In the genomic region with DNA sequence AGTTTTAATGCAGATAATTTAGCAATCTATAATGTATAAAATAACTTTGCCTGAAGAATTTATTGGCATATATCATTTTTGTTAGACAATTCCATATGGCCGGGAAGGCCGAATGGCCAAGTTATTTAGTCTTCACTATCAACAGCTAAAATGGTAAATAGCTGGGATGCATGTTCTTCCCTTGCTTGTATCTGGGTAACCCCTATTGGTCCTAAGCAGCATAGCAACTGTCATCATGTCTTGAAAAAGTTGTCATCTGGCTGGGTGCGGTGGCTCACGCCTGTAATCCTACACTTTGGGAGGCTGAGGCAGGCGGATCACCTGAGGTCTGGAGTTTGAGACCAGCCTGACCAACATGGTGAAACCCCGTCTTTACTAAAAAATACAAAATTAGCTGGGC, we compare ENCODE assay signal across 12 cellular contexts.
"Had no signal": no experiment of that assay in that cellular context is flagged by ENCODE, and none has a peak within 500 bp of the region (broad histone marks: within the 10 kb centered on the region; RNA-seq: fewer than 3 reads in every experiment).

No MANE protein-coding gene starts in this region.

- H3K4me3 Mint-ChIP-seq: brain; neural crest cell; stimulated activated naive CD8-positive, alpha-beta T cell treated with anti-CD3 and anti-CD28 coated beads, Interleukin-15, Interleukin-2, amounts not matched to agents 100 ng/mL and 50 ng/mL, for 24 hours had no signal

- H3K36me3 ChIP-seq: gastroesophageal sphincter, ovary, upper lobe of left lung had no signal

- H3K4me2 ChIP-seq: hepatocyte had no signal

- DNase-seq: activated CD4-positive, alpha-beta T cell treated with anti-CD3 and anti-CD28 coated beads, Interleukin-2, amount 50 U/mL, for 1 hour; activated naive CD4-positive, alpha-beta T cell treated with anti-CD3 and anti-CD28 coated beads, Interleukin-2, amount 50 U/mL, for 16 hours; ovary; stimulated activated CD4-positive, alpha-beta T cell treated with anti-CD3 and anti-CD28 coated beads, Interleukin-4, amount 100 ng/mL, for 1 hour; stimulated activated CD8-positive, alpha-beta memory T cell treated with anti-CD3 and anti-CD28 coated beads, Interleukin-4, amount 100 ng/mL, for 48 hours; upper lobe of left lung had no signal

- H3K27me3 ChIP-seq: gastroesophageal sphincter, hepatocyte, ovary, upper lobe of left lung had no signal

- H3K27ac ChIP-seq: gastroesophageal sphincter, hepatocyte, ovary, upper lobe of left lung had no signal

- H2AFZ ChIP-seq: hepatocyte had no signal

- ATAC-seq: gastroesophageal sphincter had no signal

- H3K27ac Mint-ChIP-seq: activated T-helper 2 cell treated with anti-CD3 and anti-CD28 coated beads, Interferon-gamma antibody, Interleukin-2, Interleukin-4, amounts not matched to agents 10 μg/mL and 5 μg/mL and 100 μg/mL, durations not matched to agents 14 hours and 24 hours and 36 hours; stimulated activated naive CD8-positive, alpha-beta T cell treated with anti-CD3 and anti-CD28 coated beads, Interleukin-15, Interleukin-2, amounts not matched to agents 100 ng/mL and 50 ng/mL, for 24 hours had no signal

- H3K4me1 ChIP-seq: gastroesophageal sphincter, upper lobe of left lung had no signal

- H3K4me3 ChIP-seq: gastroesophageal sphincter, hepatocyte, ovary, upper lobe of left lung had no signal

- H3K9me3 ChIP-seq: gastroesophageal sphincter, ovary, upper lobe of left lung had no signal

- H3K27me3 Mint-ChIP-seq: brain; stimulated activated naive CD8-positive, alpha-beta T cell treated with anti-CD3 and anti-CD28 coated beads, Interleukin-15, Interleukin-2, amounts not matched to agents 100 ng/mL and 50 ng/mL, for 24 hours had no signal

- H3K36me3 Mint-ChIP-seq: brain had no signal

- H3K79me2 ChIP-seq: hepatocyte had no signal
